ENCODE assay signal across 1 cellular context in genomic region chr12:46555379-46555778, GRCh38.
A peak's percentile ranks its signal among the peaks of the same experiment; 100 is the strongest.
TF ChIP-seq lines count a peak whose summit lies in the region.

No MANE protein-coding gene starts in this region.

TF ChIP-seq in IMR-90, 13 proteins besides CTCF, POLR2A, EP300 and RAD21 (continued from another document):
- TF ChIP-seq USF2 (IDR thresholded peaks at IDR 0.05; ENCODE audit: low read depth, low read length) (peak; percentile 67), CEBPB (IDR thresholded peaks at IDR 0.05; ENCODE audit: low read depth, low read length) (peak; percentile 57), MAFK (IDR thresholded peaks at IDR 0.05; ENCODE audit: low read depth, low read length) (peak; percentile 9; the same call in 1 of the 2 replicates), BHLHE40 (IDR thresholded peaks at IDR 0.05; ENCODE audit: low read depth, low read length) (no peak), MAZ (IDR thresholded peaks at IDR 0.05; ENCODE audit: borderline replicate concordance, low read depth, low read length) (no peak), CHD1 (IDR thresholded peaks at IDR 0.05; ENCODE audit: low read depth, low read length) (no peak)
